Comparison of ENCODE assay signal across 12 cellular contexts in the genomic region with DNA sequence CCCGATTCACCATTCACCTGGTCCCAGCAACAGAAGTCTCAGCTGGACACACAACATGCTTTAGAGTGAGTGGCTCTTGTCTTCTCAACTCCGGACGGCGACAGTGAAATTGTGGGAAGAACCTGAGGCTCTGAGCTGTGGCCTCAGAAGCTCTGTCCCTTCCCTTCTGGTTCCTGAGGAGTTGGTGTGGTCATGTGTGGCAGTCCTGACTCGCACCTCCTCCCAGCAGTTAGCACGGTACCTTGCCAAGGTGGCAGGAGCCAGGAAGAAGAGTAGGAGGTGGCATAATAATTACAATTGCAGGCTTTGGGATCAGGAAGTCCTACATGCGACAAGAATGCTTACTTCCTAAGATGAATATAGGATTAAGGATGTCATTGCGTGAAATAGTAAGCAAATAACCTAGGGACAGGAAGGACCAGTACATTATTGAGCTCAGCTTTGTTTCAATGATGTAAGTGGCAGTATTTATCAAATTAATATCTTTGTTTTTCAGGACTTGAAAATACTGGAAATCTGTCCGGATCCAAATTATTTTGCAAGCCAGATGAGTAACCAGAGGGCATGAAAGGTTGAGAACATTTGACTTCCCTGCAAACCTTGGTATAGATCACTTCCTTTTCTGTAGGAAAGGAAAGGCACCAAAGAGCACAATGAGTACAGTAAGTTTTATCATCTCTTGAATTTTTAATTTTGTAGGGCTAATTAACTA. TPM values are rescaled to one million over a fixed set of nuclear protein-coding genes. Genes with fewer than 3 reads are reported as not detected.
A peak's percentile ranks its signal among the peaks of the same experiment; 100 is the strongest.
DNase-seq lines count a peak whose midpoint lies in the region; ATAC-seq and TF ChIP-seq lines count a peak whose summit lies in the region.
"Had no signal": no experiment of that assay in that cellular context is flagged by ENCODE, and none has a peak within 500 bp of the region (broad histone marks: within the 10 kb centered on the region; RNA-seq: fewer than 3 reads in every experiment).

No MANE protein-coding gene starts in this region.

- TF ChIP-seq CTCF in RWPE2 (IDR thresholded peaks at IDR 0.05; ENCODE audit: poor library complexity, severe bottlenecking) = no peak
- no peak for TF ChIP-seq CTCF in endothelial cell (IDR thresholded peaks at IDR 0.05; ENCODE audit: unreplicated experiment)
- TF ChIP-seq CTCF in osteoblast (IDR thresholded peaks at IDR 0.05; ENCODE audit: extremely low read depth, low read depth, low read length) = no peak

- peaks cover 31% of the 10 kb centered on the region for H3K36me3 Mint-ChIP-seq in endothelial cell (ENCODE audit: low read depth, unreplicated experiment)

- H3K4me3 ChIP-seq in RWPE2 (ENCODE audit: severe bottlenecking) = no peak overlapping the region
- H3K4me3 ChIP-seq in osteoblast (ENCODE audit: insufficient read depth, low read length) = no peak overlapping the region

- H3K4me1 ChIP-seq in RWPE2 (ENCODE audit: insufficient read depth, poor library complexity, severe bottlenecking) (peaks cover 8% of the 10 kb centered on the region), osteoblast (ENCODE audit: insufficient read depth, low read length) (peaks cover 12% of the 10 kb centered on the region)

- peaks cover 91% of the 10 kb centered on the region for H3K79me2 ChIP-seq in osteoblast (ENCODE audit: insufficient read depth, low read length)

- H3K27ac Mint-ChIP-seq in endothelial cell (ENCODE audit: unreplicated experiment) = no peak overlapping the region
- H3K27ac Mint-ChIP-seq: nephron had no signal

- peaks cover 53% of the 10 kb centered on the region for H3K36me3 ChIP-seq in RWPE2 (ENCODE audit: low read depth)
- peaks cover 31% of the 10 kb centered on the region for H3K36me3 ChIP-seq in osteoblast (ENCODE audit: insufficient read depth, low read length)

- no peak overlapping the region for H2AFZ ChIP-seq in osteoblast (ENCODE audit: low read length)

- H3K27me3 Mint-ChIP-seq in endothelial cell (ENCODE audit: unreplicated experiment) = peaks cover 3% of the 10 kb centered on the region

- H3K4me1 Mint-ChIP-seq in endothelial cell (ENCODE audit: unreplicated experiment) = peaks cover 38% of the 10 kb centered on the region

- no peaks in the 10 kb centered on the region for H3K9me3 ChIP-seq in RWPE2 (ENCODE audit: severe bottlenecking)
- no peaks in the 10 kb centered on the region for H3K9me3 ChIP-seq in osteoblast (ENCODE audit: low read depth, low read length)

- H3K4me2 ChIP-seq in osteoblast (ENCODE audit: insufficient read depth, low read length) = no peak overlapping the region

- DNase-seq in ELR (ENCODE audit: low read depth) (peak; percentile 31), RWPE2 (ENCODE audit: low spot score) (no peak), endothelial cell (ENCODE audit: low spot score) (no peak), osteoblast (ENCODE audit: insufficient read length, low spot score, missing footprints) (peak; percentile 39), NCI-H524 treated with DMSO at 0.1 percent for 48 hours (lab: John Stamatoyannopoulos, UW) (no peak)
- no peak for DNase-seq in activated CD4-positive, alpha-beta T cell treated with anti-CD3 and anti-CD28 coated beads, Interleukin-2, amount 50 U/mL, for 4 hours
- DNase-seq: activated naive CD4-positive, alpha-beta T cell treated with Interleukin-2 at 50 U/mL for 16 hours; effector CD8-positive, alpha-beta T cell; NCI-H1092 treated with DMSO at 0.1 percent for 48 hours; NCI-H748 treated with DMSO at 0.1 percent for 48 hours had no signal

- ATAC-seq in RWPE2 (ENCODE audit: low read depth) = peak; percentile 36
- no peak for ATAC-seq in HG03457 (IDR thresholded peaks at IDR 0.05; ENCODE audit: unreplicated experiment)

- no peaks in the 10 kb centered on the region for H3K9me3 Mint-ChIP-seq in endothelial cell (ENCODE audit: unreplicated experiment)
- H3K9me3 Mint-ChIP-seq: nephron had no signal

- H4K20me1 ChIP-seq in osteoblast (ENCODE audit: insufficient read depth, low read length) = peaks cover 69% of the 10 kb centered on the region

- H3K27ac ChIP-seq in RWPE2 (ENCODE audit: poor library complexity, severe bottlenecking) = peak overlapping the region; percentile 44
- H3K27ac ChIP-seq in osteoblast (ENCODE audit: low read depth, low read length) = peak overlapping the region; percentile 59

- peak overlapping the region; percentile 4 for H3K4me3 Mint-ChIP-seq in endothelial cell (ENCODE audit: unreplicated experiment)
- H3K4me3 Mint-ChIP-seq: nephron had no signal

- H3K27me3 ChIP-seq in RWPE2 (ENCODE audit: insufficient read depth, poor library complexity, severe bottlenecking) = no peaks in the 10 kb centered on the region
- H3K27me3 ChIP-seq in osteoblast (ENCODE audit: insufficient read depth, low read length) = no peaks in the 10 kb centered on the region

RNA-seq across cellular contexts. Expression of a gene that starts 21.1 kb away (rescaled TPM):
- total RNA-seq in endothelial cell (ENCODE audit: unreplicated experiment) = 65.0 TPM
- total RNA-seq in osteoblast = 68.8 and 76.0 TPM in 2 replicates

RNA-seq across cellular contexts. Expression of a gene that starts 46.5 kb away (rescaled TPM):
- total RNA-seq in endothelial cell (ENCODE audit: unreplicated experiment) (33.7 TPM), osteoblast (22.4 and 23.2 TPM in 2 replicates)

Comparison
In these comparisons a context has a peak if more than half of its experiments do, and no peak if none do; other contexts are left out.
1. DNase-seq: peak in ELR (single experiment) and osteoblast (single experiment); none in RWPE2 (single experiment), endothelial cell (single experiment), activated CD4-positive, alpha-beta T cell treated with anti-CD3 and anti-CD28 coated beads, Interleukin-2, amount 50 U/mL, for 4 hours (0 of 2) and NCI-H524 treated with DMSO at 0.1 percent for 48 hours (single experiment).